17 cellular contexts compared by ENCODE assay signal in genomic region chr4:74884282-74884681, GRCh38. TPM values are rescaled to one million over a fixed set of nuclear protein-coding genes. Genes with fewer than 3 reads are reported as not detected.
"Had no signal": no experiment of that assay in that cellular context is flagged by ENCODE, and none has a peak within 500 bp of the region (broad histone marks: within the 10 kb centered on the region; RNA-seq: fewer than 3 reads in every experiment).

No MANE protein-coding gene starts in this region.

- H3K36me3 Mint-ChIP-seq: activated naive CD8-positive, alpha-beta T cell treated with anti-CD3 and anti-CD28 coated beads for 36 hours; stimulated activated naive B cell treated with anti-CD40 and anti-IgM and Interleukin-4, amounts not matched to agents 10 μg/mL and 1 μg/mL and 100 μg/mL, for 72 hours had no signal

- DNase-seq: activated CD4-positive, alpha-beta T cell treated with anti-CD3 and anti-CD28 coated beads for 1 hour; activated CD4-positive, alpha-beta T cell treated with anti-CD3 and anti-CD28 coated beads, Interleukin-2, amount 50 U/mL, for 48 hours; activated gamma-delta T cell; activated naive CD8-positive, alpha-beta T cell treated with anti-CD3 and anti-CD28 coated beads for 36 hours; activated T-cell treated with anti-CD3 and anti-CD28 coated beads, Interleukin-2, amount 50 U/mL, for 4 hours; anterior cingulate cortex; left colon; occipital lobe; psoas muscle; stimulated activated CD4-positive, alpha-beta T cell treated with anti-CD3 and anti-CD28 coated beads, Interleukin-2, amount 100 ng/mL, for 24 hours; stimulated activated naive B cell treated with anti-CD40 and anti-IgM and Interleukin-4, amounts not matched to agents 10 μg/mL and 1 μg/mL and 100 μg/mL, for 72 hours; transverse colon had no signal

- H3K9me3 Mint-ChIP-seq: activated T-cell treated with anti-CD3 and anti-CD28 coated beads, Interleukin-2, amount 50 U/mL, for 4 hours; stimulated activated naive B cell treated with anti-CD40 and anti-IgM and Interleukin-4, amounts not matched to agents 10 μg/mL and 1 μg/mL and 100 μg/mL, for 72 hours; T-helper 2 cell treated with Interferon-gamma antibody and Interleukin-4, amounts not matched to agents 5 μg/mL and 100 μg/mL, for 36 hours had no signal

- H3K4me3 Mint-ChIP-seq: activated naive CD8-positive, alpha-beta T cell treated with anti-CD3 and anti-CD28 coated beads for 36 hours; activated T-cell treated with anti-CD3 and anti-CD28 coated beads, Interleukin-2, amount 50 U/mL, for 4 hours; natural killer cell treated with Interleukin-12 subunit alpha and Interleukin-12 subunit beta and Interleukin-15 and Interleukin-18, amount 100 ng/mL, for 72 hours; stimulated activated naive B cell treated with anti-CD40 and anti-IgM and Interleukin-4, amounts not matched to agents 10 μg/mL and 1 μg/mL and 100 μg/mL, for 72 hours; T-helper 2 cell treated with Interferon-gamma antibody and Interleukin-4, amounts not matched to agents 5 μg/mL and 100 μg/mL, for 36 hours had no signal

- H3K4me1 Mint-ChIP-seq: activated naive CD8-positive, alpha-beta T cell treated with anti-CD3 and anti-CD28 coated beads for 36 hours had no signal

- H3K27ac Mint-ChIP-seq: activated naive CD8-positive, alpha-beta T cell treated with anti-CD3 and anti-CD28 coated beads for 36 hours; natural killer cell treated with Interleukin-12 subunit alpha and Interleukin-12 subunit beta and Interleukin-15 and Interleukin-18, amount 100 ng/mL, for 72 hours; stimulated activated naive B cell treated with anti-CD40 and anti-IgM and Interleukin-4, amounts not matched to agents 10 μg/mL and 1 μg/mL and 100 μg/mL, for 72 hours; T-helper 2 cell treated with Interferon-gamma antibody and Interleukin-4, amounts not matched to agents 5 μg/mL and 100 μg/mL, for 36 hours had no signal

- ATAC-seq: activated T-cell treated with anti-CD3 and anti-CD28 coated beads, Interleukin-2, amount 50 U/mL, for 4 hours; left colon; natural killer cell treated with Interleukin-12 subunit alpha and Interleukin-12 subunit beta and Interleukin-15 and Interleukin-18, amount 100 ng/mL, for 72 hours; psoas muscle; sciatic nerve; stimulated activated naive B cell treated with anti-CD40 and anti-IgM and Interleukin-4, amounts not matched to agents 10 μg/mL and 1 μg/mL and 100 μg/mL, for 72 hours had no signal

RNA-seq across cellular contexts. Expression of gene PARM1, which starts 48.6 kb away (rescaled TPM):
- total RNA-seq: dermis microvascular lymphatic vessel endothelial cell, lung microvascular endothelial cell had no signal
